ENCODE assay signal across 8 cellular contexts in genomic region chrX:40098264-40099045, GRCh38. TPM values are rescaled to one million over a fixed set of nuclear protein-coding genes. Genes with fewer than 3 reads are reported as not detected.
DNase-seq lines count a peak whose midpoint lies in the region; ATAC-seq and TF ChIP-seq lines count a peak whose summit lies in the region.

No MANE protein-coding gene starts in this region.

- H3K27ac ChIP-seq in BLaER1: peak overlapping the region; percentile 76

- peak; percentile 48 for DNase-seq in MV-4-11 (lab: John Stamatoyannopoulos, UW)
- DNase-seq in activated CD4-positive, alpha-beta T cell treated with anti-CD3 and anti-CD28 coated beads for 4 hours: peak; percentile 35 to 60
- peak; percentile 78 to 81 for DNase-seq in erythroblast (lab: John Stamatoyannopoulos, UW)
- peak; percentile 56 for DNase-seq in natural killer cell

- no peak for TF ChIP-seq POLR2A in erythroblast (IDR thresholded peaks at IDR 0.05; ENCODE audit: low read length)

- peaks cover 25 to 27% of the 10 kb centered on the region in 2 donors for H3K4me1 Mint-ChIP-seq in natural killer cell

- H3K4me3 Mint-ChIP-seq in natural killer cell: peak overlapping the region; percentile 88

- no peaks in the 10 kb centered on the region for H3K36me3 Mint-ChIP-seq in natural killer cell

- H3K4me2 ChIP-seq in BLaER1: peak overlapping the region; percentile 89

- peaks cover 63% of the 10 kb centered on the region for H3K9me3 ChIP-seq in BLaER1

- peaks cover 82% of the 10 kb centered on the region for H4K20me1 ChIP-seq in BLaER1

- H3K27me3 Mint-ChIP-seq in natural killer cell (ENCODE audit: low read depth in 2 of 2): peaks cover 0 to 4% of the 10 kb centered on the region in 2 donors

- no peak for TF ChIP-seq CTCF in natural killer cell (IDR thresholded peaks at IDR 0.05)

- H3K27ac Mint-ChIP-seq in natural killer cell: peak overlapping the region; percentile 80 to 85

- H3K4me1 ChIP-seq in BLaER1: peaks cover 64% of the 10 kb centered on the region

- peak overlapping the region; percentile 58 for H3K9ac ChIP-seq in BLaER1

- H3K36me3 ChIP-seq in BLaER1: peaks cover 9% of the 10 kb centered on the region; the same call in 1 of the 2 replicates

- ATAC-seq in GM18907 (IDR thresholded peaks at IDR 0.05; ENCODE audit: unreplicated experiment): peak; percentile 37
- ATAC-seq in natural killer cell: peak; percentile 48 to 61 (median 55)
- ATAC-seq in HG03135 (IDR thresholded peaks at IDR 0.05; ENCODE audit: unreplicated experiment): no peak
- no peak for ATAC-seq in HG03442 (IDR thresholded peaks at IDR 0.05; ENCODE audit: unreplicated experiment)

- H3K9me3 Mint-ChIP-seq in natural killer cell: no peaks in the 10 kb centered on the region

- H3K27me3 ChIP-seq in BLaER1: peaks cover 35% of the 10 kb centered on the region

- intact Hi-C loops in natural killer cell (cut with micrococcal nuclease): loop anchor here (2.0 to 5.0 kb wide), 5 partner anchors 54 to 241 kb away; no protein-coding TSS in a partner anchor

- peak overlapping the region; percentile 72 for H3K4me3 ChIP-seq in BLaER1

RNA-seq across cellular contexts. Expression of gene BCOR, which starts 0.7 kb away (rescaled TPM):
- 10 to 100 TPM; 20.0 to 35.2 (median 29.2) TPM for total RNA-seq in natural killer cell

Comparison
In these comparisons a context has a peak if more than half of its experiments do, and no peak if none do; other contexts are left out.
1. ATAC-seq: peak in GM18907 (single experiment) and natural killer cell (3 of 3); none in HG03135 (single experiment) and HG03442 (single experiment).
2. Peak in every context shown above with its lines, with median percentiles within 50 percentile points of each other: DNase-seq.